In the genomic region with DNA sequence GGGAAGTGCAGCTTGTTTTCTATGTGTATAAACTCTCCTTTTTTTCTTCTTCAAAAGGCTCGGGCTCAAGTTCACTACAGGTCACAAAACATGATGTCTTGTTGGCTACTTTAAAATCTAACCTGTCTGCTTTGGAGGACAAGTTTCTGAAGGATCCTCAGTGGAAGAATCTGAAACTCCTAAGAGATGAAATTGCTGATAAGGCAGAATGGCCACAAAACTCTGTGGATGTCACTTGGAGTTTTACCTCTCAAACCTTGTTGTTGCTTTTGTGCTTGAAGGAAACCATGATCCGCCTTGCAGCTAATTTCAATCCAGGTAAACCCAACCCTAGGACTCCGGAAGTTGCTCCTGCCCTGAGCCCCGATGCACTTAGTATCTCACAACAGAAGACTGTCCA, we compare ENCODE assay signal across 4 cellular contexts.
TF ChIP-seq lines count a peak whose summit lies in the region.

No MANE protein-coding gene starts in this region.

TF ChIP-seq in HepG2, 621 proteins besides CTCF, POLR2A, EP300 and RAD21:
- TF ChIP-seq ZNF337 (CRISPR knock-in tag; IDR thresholded peaks at IDR 0.05; ENCODE audit: borderline replicate concordance, low read depth) (no peak), NCOR1 (IDR thresholded peaks at IDR 0.05; ENCODE audit: borderline replicate concordance, low read length) (no peak), MAFF (IDR thresholded peaks at IDR 0.05; ENCODE audit: low read depth, low read length) (peak; percentile 95), THRA (CRISPR knock-in tag; IDR thresholded peaks at IDR 0.05; ENCODE audit: borderline replicate concordance) (no peak), MAFK (conservative IDR thresholded peaks at IDR 0.05 in 1 of 2, IDR thresholded peaks at IDR 0.05 in 1 of 2; ENCODE audit: low read length in 2 of 2) (peak; percentile 94 to 97)

TF ChIP-seq in IMR-90, 13 proteins besides CTCF, POLR2A, EP300 and RAD21:
- TF ChIP-seq FOS (IDR thresholded peaks at IDR 0.05; ENCODE audit: low read depth, low read length) (no peak), MAFK (IDR thresholded peaks at IDR 0.05; ENCODE audit: low read depth, low read length) (peak; percentile 90)
TF ChIP-seq in IMR-90: peak in this region for 1.

TF ChIP-seq in GM12878, 131 proteins besides CTCF, POLR2A, EP300 and RAD21:
- TF ChIP-seq ATF7 (IDR thresholded peaks at IDR 0.05; ENCODE audit: low read depth) (no peak), DPF2 (IDR thresholded peaks at IDR 0.05) (no peak), NBN (IDR thresholded peaks at IDR 0.05) (no peak), CBX3 (IDR thresholded peaks at IDR 0.05; ENCODE audit: borderline replicate concordance, low read depth) (no peak), PAX8 (IDR thresholded peaks at IDR 0.05) (no peak)
- TF ChIP-seq, protein P1, sequence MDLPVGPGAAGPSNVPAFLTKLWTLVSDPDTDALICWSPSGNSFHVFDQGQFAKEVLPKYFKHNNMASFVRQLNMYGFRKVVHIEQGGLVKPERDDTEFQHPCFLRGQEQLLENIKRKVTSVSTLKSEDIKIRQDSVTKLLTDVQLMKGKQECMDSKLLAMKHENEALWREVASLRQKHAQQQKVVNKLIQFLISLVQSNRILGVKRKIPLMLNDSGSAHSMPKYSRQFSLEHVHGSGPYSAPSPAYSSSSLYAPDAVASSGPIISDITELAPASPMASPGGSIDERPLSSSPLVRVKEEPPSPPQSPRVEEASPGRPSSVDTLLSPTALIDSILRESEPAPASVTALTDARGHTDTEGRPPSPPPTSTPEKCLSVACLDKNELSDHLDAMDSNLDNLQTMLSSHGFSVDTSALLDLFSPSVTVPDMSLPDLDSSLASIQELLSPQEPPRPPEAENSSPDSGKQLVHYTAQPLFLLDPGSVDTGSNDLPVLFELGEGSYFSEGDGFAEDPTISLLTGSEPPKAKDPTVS (IDR thresholded peaks at IDR 0.05; ENCODE audit: low read depth, low read length) = no peak

TF ChIP-seq in H1, 55 proteins besides CTCF, POLR2A, EP300 and RAD21:
- TF ChIP-seq, protein P2, sequence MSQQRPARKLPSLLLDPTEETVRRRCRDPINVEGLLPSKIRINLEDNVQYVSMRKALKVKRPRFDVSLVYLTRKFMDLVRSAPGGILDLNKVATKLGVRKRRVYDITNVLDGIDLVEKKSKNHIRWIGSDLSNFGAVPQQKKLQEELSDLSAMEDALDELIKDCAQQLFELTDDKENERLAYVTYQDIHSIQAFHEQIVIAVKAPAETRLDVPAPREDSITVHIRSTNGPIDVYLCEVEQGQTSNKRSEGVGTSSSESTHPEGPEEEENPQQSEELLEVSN (IDR thresholded peaks at IDR 0.05) = no peak
- TF ChIP-seq MAFK (IDR thresholded peaks at IDR 0.05; ENCODE audit: low read depth, low read length) (peak; percentile 49; the same call in 1 of the 2 replicates), CHD7 (IDR thresholded peaks at IDR 0.05; ENCODE audit: insufficient replicate concordance, low read length) (no peak), KDM1A (IDR thresholded peaks at IDR 0.05; ENCODE audit: borderline replicate concordance, low read length) (no peak), CTBP2 (IDR thresholded peaks at IDR 0.05; ENCODE audit: borderline replicate concordance, insufficient read depth, insufficient read length, low read length) (no peak), CHD2 (IDR thresholded peaks at IDR 0.05; ENCODE audit: low read length) (no peak)
